18 cellular contexts compared by ENCODE assay signal in genomic region chr3:183885766-183886165, GRCh38. TPM values are rescaled to one million over a fixed set of nuclear protein-coding genes. Genes with fewer than 3 reads are reported as not detected.
DNase-seq lines count a peak whose midpoint lies in the region; ATAC-seq and TF ChIP-seq lines count a peak whose summit lies in the region.
"Had no signal": no experiment of that assay in that cellular context is flagged by ENCODE, and none has a peak within 500 bp of the region (broad histone marks: within the 10 kb centered on the region; RNA-seq: fewer than 3 reads in every experiment).

No MANE protein-coding gene starts in this region.

- H2AFZ ChIP-seq in PC-3 (ENCODE audit: low read length): no peak overlapping the region

- peak overlapping the region; percentile 9 for H3K4me3 Mint-ChIP-seq in activated naive CD4-positive, alpha-beta T cell treated with anti-CD3 and anti-CD28 coated beads, Interleukin-2, amount 10 ng/mL, durations not matched to agents 7 days and 5 days
- H3K4me3 Mint-ChIP-seq in endothelial cell (ENCODE audit: unreplicated experiment): peak overlapping the region; percentile 79
- H3K4me3 Mint-ChIP-seq in stimulated activated naive CD8-positive, alpha-beta T cell treated with anti-CD3 and anti-CD28 coated beads, Interleukin-15, amount 100 ng/mL, for 72 hours: peak overlapping the region; percentile 51 to 56

- no peaks in the 10 kb centered on the region for H3K27me3 ChIP-seq in PC-3 (ENCODE audit: low read length)
- H3K27me3 ChIP-seq in HAP-1 (ENCODE audit: low read depth): no peaks in the 10 kb centered on the region
- H3K27me3 ChIP-seq: transverse colon had no signal

- H3K4me3 ChIP-seq in PC-3 (ENCODE audit: low read length): no peak overlapping the region
- no peak overlapping the region for H3K4me3 ChIP-seq in HAP-1

- H3K4me1 ChIP-seq in PC-3 (ENCODE audit: insufficient read depth, low read length): peaks cover 12% of the 10 kb centered on the region; the same call in 1 of the 2 replicates
- H3K4me1 ChIP-seq in HAP-1: peaks cover 3% of the 10 kb centered on the region

- H3K27me3 Mint-ChIP-seq in activated naive CD4-positive, alpha-beta T cell treated with anti-CD3 and anti-CD28 coated beads, Interleukin-2, amount 10 ng/mL, durations not matched to agents 7 days and 5 days: peaks cover 14% of the 10 kb centered on the region
- peaks cover 11% of the 10 kb centered on the region for H3K27me3 Mint-ChIP-seq in endothelial cell (ENCODE audit: unreplicated experiment)
- no peaks in the 10 kb centered on the region for H3K27me3 Mint-ChIP-seq in stimulated activated naive CD8-positive, alpha-beta T cell treated with anti-CD3 and anti-CD28 coated beads, Interleukin-15, amount 100 ng/mL, for 72 hours

- H3K9me3 ChIP-seq in PC-3 (ENCODE audit: low read length) (no peaks in the 10 kb centered on the region), HAP-1 (no peaks in the 10 kb centered on the region)
- H3K9me3 ChIP-seq: transverse colon had no signal

- H4K20me1 ChIP-seq in PC-3 (ENCODE audit: low read length): peaks cover 13% of the 10 kb centered on the region

- H3K9me3 Mint-ChIP-seq in activated naive CD4-positive, alpha-beta T cell treated with anti-CD3 and anti-CD28 coated beads, Interleukin-2, amount 10 ng/mL, durations not matched to agents 7 days and 5 days: no peaks in the 10 kb centered on the region
- H3K9me3 Mint-ChIP-seq in endothelial cell (ENCODE audit: unreplicated experiment): no peaks in the 10 kb centered on the region
- no peaks in the 10 kb centered on the region for H3K9me3 Mint-ChIP-seq in stimulated activated naive CD8-positive, alpha-beta T cell treated with anti-CD3 and anti-CD28 coated beads, Interleukin-15, amount 100 ng/mL, for 72 hours
- H3K9me3 Mint-ChIP-seq: endodermal cell had no signal

- H3K4me1 Mint-ChIP-seq in activated naive CD4-positive, alpha-beta T cell treated with anti-CD3 and anti-CD28 coated beads, Interleukin-2, amount 10 ng/mL, durations not matched to agents 7 days and 5 days: peaks cover 29% of the 10 kb centered on the region
- peaks cover 9% of the 10 kb centered on the region for H3K4me1 Mint-ChIP-seq in endothelial cell (ENCODE audit: unreplicated experiment)
- peaks cover 28% of the 10 kb centered on the region for H3K4me1 Mint-ChIP-seq in stimulated activated naive CD8-positive, alpha-beta T cell treated with anti-CD3 and anti-CD28 coated beads, Interleukin-15, amount 100 ng/mL, for 72 hours

- POLR2A ChIA-PET in PC-3 (lab: Charles Lee; ENCODE audit: unreplicated experiment): no interaction called here

- DNase-seq in activated naive CD4-positive, alpha-beta T cell treated with anti-CD3 and anti-CD28 coated beads, Interleukin-2, amount 10 ng/mL, durations not matched to agents 7 days and 5 days: no peak
- no peak for DNase-seq in activated naive CD4-positive, alpha-beta T cell treated with anti-CD3 and anti-CD28 coated beads, Interleukin-2, amount 50 U/mL, for 16 hours
- DNase-seq in PC-3 (no peak), endothelial cell (ENCODE audit: low spot score) (no peak), NCI-H146 (lab: John Stamatoyannopoulos, UW) (no peak), HAP-1 (ENCODE audit: low spot score in 2 of 2) (no peak)
- DNase-seq in stimulated activated naive CD8-positive, alpha-beta T cell treated with anti-CD3 and anti-CD28 coated beads, Interleukin-15, amount 100 ng/mL, for 72 hours: no peak
- DNase-seq: DMS79; endodermal cell; foreskin fibroblast; GM23248; NCI-H2107; NCI-H748 treated with DMSO at 0.1 percent for 48 hours; stimulated activated CD4-positive, alpha-beta T cell treated with anti-CD3 and anti-CD28 coated beads, Interleukin-2, amount 100 ng/mL, for 48 hours; stimulated activated CD8-positive, alpha-beta memory T cell treated with anti-CD3 and anti-CD28 coated beads, Interleukin-4, amount 100 ng/mL, for 48 hours; transverse colon had no signal

- ATAC-seq in PC-3 (no peak), GM18868 (IDR thresholded peaks at IDR 0.05; ENCODE audit: unreplicated experiment) (no peak)
- ATAC-seq in stimulated activated naive CD8-positive, alpha-beta T cell treated with anti-CD3 and anti-CD28 coated beads, Interleukin-15, amount 100 ng/mL, for 72 hours: no peak

- in situ Hi-C loops in HAP-1 (cut with MboI; ENCODE audit: low sequenced_read_pairs): loop anchor here (25.0 kb wide), 1 partner anchor 652 kb away; no protein-coding TSS in a partner anchor

- H3K9ac ChIP-seq in PC-3 (ENCODE audit: low read length): no peak overlapping the region

- no peaks in the 10 kb centered on the region for H3K36me3 Mint-ChIP-seq in activated naive CD4-positive, alpha-beta T cell treated with anti-CD3 and anti-CD28 coated beads, Interleukin-2, amount 10 ng/mL, durations not matched to agents 7 days and 5 days
- H3K36me3 Mint-ChIP-seq in endothelial cell (ENCODE audit: low read depth, unreplicated experiment): no peaks in the 10 kb centered on the region

- H3K27ac Mint-ChIP-seq in activated naive CD4-positive, alpha-beta T cell treated with anti-CD3 and anti-CD28 coated beads, Interleukin-2, amount 10 ng/mL, durations not matched to agents 7 days and 5 days: no peak overlapping the region
- no peak overlapping the region for H3K27ac Mint-ChIP-seq in endothelial cell (ENCODE audit: unreplicated experiment)
- H3K27ac Mint-ChIP-seq in stimulated activated naive CD8-positive, alpha-beta T cell treated with anti-CD3 and anti-CD28 coated beads, Interleukin-15, amount 100 ng/mL, for 72 hours: no peak overlapping the region

- no TSS peak for BruUV-seq in PC-3 (replicated peaks; lab: Mats Ljungman, UMichigan)

- H3K36me3 ChIP-seq in PC-3 (ENCODE audit: low read depth, low read length): peaks cover 5% of the 10 kb centered on the region; the same call in 1 of the 2 replicates
- H3K36me3 ChIP-seq in HAP-1 (replicated peaks): no peaks in the 10 kb centered on the region; the same call in 1 of the 2 replicates
- H3K36me3 ChIP-seq: cardiac muscle cell, transverse colon had no signal

- intact Hi-C loops in PC-3 (cut with micrococcal nuclease): loop anchor here (1.0 to 2.0 kb wide), 2 partner anchors 40 to 403 kb away; no protein-coding TSS in a partner anchor

- no peak overlapping the region for H3K27ac ChIP-seq in PC-3 (ENCODE audit: low read length)
- H3K27ac ChIP-seq: cardiac muscle cell had no signal

- CTCF ChIA-PET in activated naive CD4-positive, alpha-beta T cell treated with anti-CD3 and anti-CD28 coated beads, Interleukin-2, amount 10 ng/mL, durations not matched to agents 7 days and 5 days (lab: Charles Lee): interaction anchor here (0.7 to 2.2 kb wide), 10 partner anchors 10 to 417 kb away, joined by 3 to 12 read pairs (median 6); no protein-coding TSS in a partner anchor
- CTCF ChIA-PET in PC-3 (lab: Charles Lee): no interaction called here

- TF ChIP-seq CTCF in PC-3 (conservative IDR thresholded peaks at IDR 0.05; ENCODE audit: low read depth, low read length) (no peak), endothelial cell (IDR thresholded peaks at IDR 0.05; ENCODE audit: unreplicated experiment) (no peak)

- H3K79me2 ChIP-seq in PC-3 (ENCODE audit: low read length): peaks cover 38% of the 10 kb centered on the region

- H3F3A ChIP-seq in PC-3 (ENCODE audit: low read length, unreplicated experiment): no peaks in the 10 kb centered on the region

- no peaks in the 10 kb centered on the region for H3K9me2 ChIP-seq in PC-3 (replicated peaks; ENCODE audit: low read length)

- H3K4me2 ChIP-seq in PC-3 (ENCODE audit: low read length): peak overlapping the region; percentile 92; the same call in 1 of the 2 replicates

RNA-seq across cellular contexts. Expression of gene PARL, which starts 1.1 kb away (rescaled TPM):
- total RNA-seq in PC-3 (2014; rRNA removed): 66.3 and 69.2 TPM in 2 replicates
- total RNA-seq in endothelial cell (ENCODE audit: unreplicated experiment): 62.9 TPM

Comparison
In these comparisons a context has a peak if more than half of its experiments do, and no peak if none do; other contexts are left out.
1. H3K4me3 Mint-ChIP-seq: peak in every context shown above with its lines; median percentile 79 in endothelial cell; 54 in stimulated activated naive CD8-positive, alpha-beta T cell treated with anti-CD3 and anti-CD28 coated beads, Interleukin-15, amount 100 ng/mL, for 72 hours; 9 in activated naive CD4-positive, alpha-beta T cell treated with anti-CD3 and anti-CD28 coated beads, Interleukin-2, amount 10 ng/mL, durations not matched to agents 7 days and 5 days.